Comparison of ENCODE assay signal across 8 cellular contexts in the genomic region with DNA sequence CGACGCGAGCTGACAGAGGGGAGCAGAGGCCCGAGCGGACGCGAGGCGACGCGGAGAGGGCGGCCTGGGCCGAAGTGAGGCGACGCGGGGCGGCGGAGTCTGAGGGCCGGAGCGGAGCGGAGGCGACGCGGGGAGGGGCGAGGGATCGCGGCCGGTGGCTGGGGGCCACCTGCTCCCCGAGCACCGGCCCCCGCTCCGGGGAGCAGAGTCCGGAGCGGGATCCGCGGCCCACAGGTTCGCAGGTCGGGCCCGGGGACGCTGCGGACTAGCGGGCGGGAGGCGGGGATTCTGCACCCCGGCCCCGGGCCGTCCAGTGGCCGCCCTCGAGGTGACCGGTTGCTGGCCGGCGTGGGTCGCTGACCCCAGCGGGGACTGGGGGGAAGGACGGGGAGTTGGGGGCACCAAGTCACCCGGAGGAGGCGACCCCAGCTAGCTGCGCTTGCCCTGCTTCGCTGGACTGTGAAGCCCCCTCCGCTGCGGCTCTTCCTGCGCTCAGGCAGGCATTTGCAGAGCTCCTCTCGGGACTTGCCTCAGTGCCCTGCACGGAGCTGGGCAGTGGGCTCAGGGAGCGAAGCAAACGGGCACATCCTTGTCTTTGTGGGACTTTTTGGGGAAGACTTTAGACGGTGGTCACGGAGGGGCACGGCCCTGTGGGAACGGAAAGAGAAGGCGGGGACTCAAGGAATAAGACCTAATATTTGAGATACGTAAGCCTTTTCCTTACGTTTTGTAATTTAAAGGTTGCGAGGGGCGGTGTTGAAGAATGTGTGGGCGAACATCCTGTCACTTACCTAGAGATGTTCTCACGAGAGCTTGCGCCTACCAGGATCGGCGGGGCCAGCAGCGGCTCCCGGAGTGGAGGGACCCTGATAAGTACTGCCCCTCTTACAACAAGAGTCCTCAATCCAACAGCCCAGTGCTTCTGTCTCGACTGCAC. TPM values are rescaled to one million over a fixed set of nuclear protein-coding genes. Genes with fewer than 3 reads are reported as not detected.
DNase-seq lines count a peak whose midpoint lies in the region; ATAC-seq and TF ChIP-seq lines count a peak whose summit lies in the region.

No MANE protein-coding gene starts in this region.

- H3K9me3 ChIP-seq in colonic mucosa: no peaks in the 10 kb centered on the region
- H3K9me3 ChIP-seq in right lobe of liver: no peaks in the 10 kb centered on the region

- ATAC-seq in right lobe of liver (peak; percentile 16 to 64 (median 62)), GM19452 (IDR thresholded peaks at IDR 0.05; ENCODE audit: unreplicated experiment) (no peak)

- TF ChIP-seq POLR2A in right lobe of liver (IDR thresholded peaks at IDR 0.05): peak; percentile 91

- intact Hi-C loops in colonic mucosa (cut with DNase I) (no loop called here), right lobe of liver (cut with DNase I) (no loop called here)

- H3K4me1 ChIP-seq in colonic mucosa (peaks cover 7% of the 10 kb centered on the region), right lobe of liver (peaks cover 0 to 33% (median 16%) of the 10 kb centered on the region in 4 donors)

- TF ChIP-seq CTCF in LNCaP clone FGC (IDR thresholded peaks at IDR 0.05; ENCODE audit: control insufficient read depth, extremely low read depth, insufficient read depth): no peak
- no peak for TF ChIP-seq CTCF in colonic mucosa (IDR thresholded peaks at IDR 0.05)
- TF ChIP-seq CTCF in right lobe of liver (IDR thresholded peaks at IDR 0.05): no peak

- H3K27me3 ChIP-seq in colonic mucosa: no peaks in the 10 kb centered on the region
- H3K27me3 ChIP-seq in right lobe of liver: no peaks in the 10 kb centered on the region

- H3K27ac ChIP-seq in colonic mucosa (peak overlapping the region; percentile 80), right lobe of liver (peak overlapping the region; percentile 97)

- peak overlapping the region; percentile 56 for H3K4me3 ChIP-seq in LNCaP clone FGC (ENCODE audit: low read depth, low read length)
- peak overlapping the region; percentile 74 for H3K4me3 ChIP-seq in colonic mucosa
- H3K4me3 ChIP-seq in right lobe of liver: peak overlapping the region; percentile 76 to 85 (median 81)

- H3K9ac ChIP-seq in colonic mucosa (ENCODE audit: low read depth in 2 of 2, low read length in 2 of 2): peak overlapping the region; percentile 83 to 90

- H3K36me3 ChIP-seq in colonic mucosa (no peaks in the 10 kb centered on the region), right lobe of liver (peaks cover 0 to 33% (median 18%) of the 10 kb centered on the region in 4 donors)

- WGBS in right lobe of liver (ENCODE audit: insufficient coverage, low coverage, low lambda C conversion rate, missing lambda C conversion rate): 1% methylated on average over 17 of the region's 82 CpGs

- DNase-seq in NCI-H2029 (lab: John Stamatoyannopoulos, UW): peak; percentile 1
- DNase-seq in NCI-H2029 treated with DMSO at 0.1 percent for 48 hours (lab: John Stamatoyannopoulos, UW): no peak
- DNase-seq in LNCaP clone FGC (ENCODE audit: low read depth): no peak
- peak; percentile 31 for DNase-seq in activated CD4-positive, alpha-beta T cell treated with anti-CD3 and anti-CD28 coated beads for 1 hour
- DNase-seq in colonic mucosa: peak; percentile 40
- DNase-seq in right lobe of liver: peak; percentile 45 to 66 (median 65)
- peak; percentile 24 to 29 (median 26) for DNase-seq in stimulated activated CD4-positive, alpha-beta T cell treated with anti-CD3 and anti-CD28 coated beads, TNF-alpha, amount 100 ng/mL, for 4 hours (ENCODE audit: low read depth in 3 of 3)

RNA-seq across cellular contexts. Expression of a gene that starts 0.6 kb away (rescaled TPM):
- total RNA-seq in colonic mucosa (10 to 100 TPM; 45.0 to 53.7 TPM), right lobe of liver (10 to 100 TPM; 17.4 to 36.9 (median 20.1) TPM)

RNA-seq across cellular contexts. Expression of a gene that starts 29.8 kb away (rescaled TPM):
- 100 to 1,000 TPM; 285 to 288 TPM for total RNA-seq in colonic mucosa
- total RNA-seq in right lobe of liver: 100 to 1,000 TPM in 5 of 6 experiments, 10 to 100 TPM in 1; 75.9 to 140 (median 119) TPM

Comparison
In these comparisons a context has a peak if more than half of its experiments do, and no peak if none do; other contexts are left out.
1. DNase-seq: peak in NCI-H2029 (single experiment), activated CD4-positive, alpha-beta T cell treated with anti-CD3 and anti-CD28 coated beads for 1 hour (single experiment), colonic mucosa (single experiment), right lobe of liver (3 of 3) and stimulated activated CD4-positive, alpha-beta T cell treated with anti-CD3 and anti-CD28 coated beads, TNF-alpha, amount 100 ng/mL, for 4 hours (3 of 3); none in NCI-H2029 treated with DMSO at 0.1 percent for 48 hours (single experiment) and LNCaP clone FGC (single experiment).
2. Peak in every context shown above with its lines, with median percentiles within 50 percentile points of each other: H3K4me3 ChIP-seq.